In genomic region chr13:113930711-113931637, GRCh38 we compare ENCODE assay signal across 11 cellular contexts. TPM values are rescaled to one million over a fixed set of nuclear protein-coding genes. Genes with fewer than 3 reads are reported as not detected.
A peak's percentile ranks its signal among the peaks of the same experiment; 100 is the strongest.
DNase-seq lines count a peak whose midpoint lies in the region; ATAC-seq and TF ChIP-seq lines count a peak whose summit lies in the region.
"Had no signal": no experiment of that assay in that cellular context is flagged by ENCODE, and none has a peak within 500 bp of the region (broad histone marks: within the 10 kb centered on the region; RNA-seq: fewer than 3 reads in every experiment).

No MANE protein-coding gene starts in this region.

- TF ChIP-seq CTCF in uterus (IDR thresholded peaks at IDR 0.05), result no peak

- H3K27ac ChIP-seq in uterus, result no peak overlapping the region
- H3K27ac ChIP-seq: hepatocyte had no signal

- intact Hi-C loops in uterus (cut with DNase I; ENCODE audit: low total_unique reads), result no loop called here

- H3K27me3 ChIP-seq in uterus, result no peaks in the 10 kb centered on the region
- H3K27me3 ChIP-seq: hepatocyte had no signal

- peak in 2 of 3 donors; percentile 38 to 42 for DNase-seq in stimulated activated CD4-positive, alpha-beta T cell treated with anti-CD3 and anti-CD28 coated beads, Interleukin-12 subunit alpha, Interleukin-12 subunit beta, amount 100 ng/mL, for 48 hours (ENCODE audit: low read depth in 2 of 3, low spot score in 1 of 3)
- no peak for DNase-seq in stimulated activated CD4-positive, alpha-beta T cell treated with anti-CD3 and anti-CD28 coated beads, Interleukin-12 subunit alpha, Interleukin-12 subunit beta, amount 100 ng/mL, for 4 hours
- DNase-seq in activated CD8-positive, alpha-beta memory T cell treated with anti-CD3 and anti-CD28 coated beads for 48 hours (ENCODE audit: low read depth in 2 of 3, low spot score in 2 of 3), result peak; percentile 20 to 55 (median 24)
- DNase-seq in mesenteric fat pad (ENCODE audit: low spot score), result peak; percentile 74
- DNase-seq in uterus, result peak; percentile 11 to 16
- DNase-seq in SKM-1 treated with dmso at 0.1 percent for 144 hours (lab: John Stamatoyannopoulos, UW; ENCODE audit: unreplicated experiment), result no peak
- no peak for DNase-seq in amniotic stem cell (lab: John Stamatoyannopoulos, UW)
- DNase-seq: ACHN, occipital lobe had no signal

- no peaks in the 10 kb centered on the region for H3K9me3 ChIP-seq in uterus

- H3K4me1 ChIP-seq in uterus, result peaks cover 20 to 41% of the 10 kb centered on the region in 2 donors

- TF ChIP-seq POLR2A in uterus (IDR thresholded peaks at IDR 0.05), result no peak

- no peaks in the 10 kb centered on the region for H3K36me3 ChIP-seq in uterus

- H3K4me3 ChIP-seq in uterus, result no peak overlapping the region
- H3K4me3 ChIP-seq: hepatocyte had no signal

- no peak for ATAC-seq in HG03139 (IDR thresholded peaks at IDR 0.05; ENCODE audit: unreplicated experiment)

RNA-seq across cellular contexts. Expression of gene C13orf46, which starts 42.9 kb away (rescaled TPM):
- 2.5 TPM for total RNA-seq in mesenteric fat pad
- total RNA-seq in uterus, result 1 to 10 TPM in 1 of 4 donors, under 1 TPM in 1, not detected in 2; 0.07 to 1.7 TPM

Comparison
In these comparisons a context has a peak if more than half of its experiments do, and no peak if none do; other contexts are left out.
1. DNase-seq: peak in stimulated activated CD4-positive, alpha-beta T cell treated with anti-CD3 and anti-CD28 coated beads, Interleukin-12 subunit alpha, Interleukin-12 subunit beta, amount 100 ng/mL, for 48 hours (2 of 3), activated CD8-positive, alpha-beta memory T cell treated with anti-CD3 and anti-CD28 coated beads for 48 hours (3 of 3), mesenteric fat pad (single experiment) and uterus (2 of 2); none in stimulated activated CD4-positive, alpha-beta T cell treated with anti-CD3 and anti-CD28 coated beads, Interleukin-12 subunit alpha, Interleukin-12 subunit beta, amount 100 ng/mL, for 4 hours (single experiment), SKM-1 treated with dmso at 0.1 percent for 144 hours (single experiment) and amniotic stem cell (single experiment).